ENCODE assay signal across 8 cellular contexts in genomic region chr14:102508410-102508773, GRCh38. TPM values are rescaled to one million over a fixed set of nuclear protein-coding genes. Genes with fewer than 3 reads are reported as not detected.
DNase-seq lines count a peak whose midpoint lies in the region; ATAC-seq and TF ChIP-seq lines count a peak whose summit lies in the region.

No MANE protein-coding gene starts in this region.

- DNase-seq in COLO668 (lab: John Stamatoyannopoulos, UW; ENCODE audit: unreplicated experiment) (peak; percentile 64), PC-3 (peak; percentile 78), epithelial cell of prostate (ENCODE audit: low read depth, low spot score) (no peak), neuronal stem cell (ENCODE audit: low spot score) (no peak), NCI-H82 (lab: John Stamatoyannopoulos, UW) (no peak), HCEC 1CT (no peak)

- H4K91ac ChIP-seq in neuronal stem cell (ENCODE audit: low read depth, low read length, poor library complexity), result no peak overlapping the region

- H2BK5ac ChIP-seq in neuronal stem cell (ENCODE audit: low read length), result no peak overlapping the region

- intact Hi-C loops in PC-3 (cut with micrococcal nuclease), result loop anchor here (2.0 kb wide), 1 partner anchor 70 kb away; no protein-coding TSS in a partner anchor

- no peak overlapping the region for H2BK12ac ChIP-seq in neuronal stem cell (ENCODE audit: low read length)

- H3K27me3 ChIP-seq in PC-3 (ENCODE audit: low read length) (no peaks in the 10 kb centered on the region), neuronal stem cell (ENCODE audit: control insufficient read depth in 3 of 3, insufficient read depth in 3 of 3, low read depth in 1 of 3, low read length in 3 of 3) (no peaks in the 10 kb centered on the region)

- no peaks in the 10 kb centered on the region for H3K9me2 ChIP-seq in PC-3 (replicated peaks; ENCODE audit: low read length)

- H3K4me2 ChIP-seq in PC-3 (ENCODE audit: low read length), result peak overlapping the region; percentile 98
- H3K4me2 ChIP-seq in neuronal stem cell (ENCODE audit: insufficient read depth, low read length, poor library complexity, severe bottlenecking), result peak overlapping the region; percentile 93

- peak overlapping the region; percentile 2 for H3K23ac ChIP-seq in neuronal stem cell (ENCODE audit: low read depth, low read length, poor library complexity)

- BruUV-seq in PC-3 (replicated peaks; lab: Mats Ljungman, UMichigan), result no TSS peak

- no peak overlapping the region for H3K18ac ChIP-seq in neuronal stem cell (ENCODE audit: low read length)

- no peaks in the 10 kb centered on the region for H3K9me3 ChIP-seq in PC-3 (ENCODE audit: low read length)
- H3K9me3 ChIP-seq in neuronal stem cell (replicated peaks in 1 of 2; ENCODE audit: control insufficient read depth in 2 of 2, insufficient read depth in 1 of 2, low read depth in 1 of 2, low read length in 2 of 2), result no peaks in the 10 kb centered on the region

- H3K4me3 ChIP-seq in PC-3 (ENCODE audit: low read length), result peak overlapping the region; percentile 80
- H3K4me3 ChIP-seq in neuronal stem cell (ENCODE audit: low read length in 2 of 2), result peak overlapping the region; percentile 80 to 91

- no peak overlapping the region for H4K8ac ChIP-seq in neuronal stem cell (ENCODE audit: low read depth, low read length)

- H2AK5ac ChIP-seq in neuronal stem cell (ENCODE audit: low read depth, low read length), result no peak overlapping the region

- no peak overlapping the region for H3K4ac ChIP-seq in neuronal stem cell (ENCODE audit: low read length)

- peak overlapping the region; percentile 71 for H3K27ac ChIP-seq in PC-3 (ENCODE audit: low read length)
- H3K27ac ChIP-seq in epithelial cell of prostate, result peak overlapping the region; percentile 73
- H3K27ac ChIP-seq in neuronal stem cell (replicated peaks; ENCODE audit: low read length), result no peak overlapping the region

- peak; percentile 48 for ATAC-seq in PC-3
- no peak for ATAC-seq in GM19328 (IDR thresholded peaks at IDR 0.05; ENCODE audit: unreplicated experiment)
- ATAC-seq in GM19463 (IDR thresholded peaks at IDR 0.05; ENCODE audit: unreplicated experiment), result no peak

- peaks cover 11% of the 10 kb centered on the region for H3K79me1 ChIP-seq in neuronal stem cell (ENCODE audit: low read depth, low read length)

- H3K79me2 ChIP-seq in PC-3 (ENCODE audit: low read length), result peaks cover 6% of the 10 kb centered on the region; the same call in 1 of the 2 replicates

- no CpG with 5 or more reads among the region's 14 CpGs for WGBS in neuronal stem cell (ENCODE audit: extremely low coverage in 2 of 2, insufficient read length in 2 of 2, insufficient replicate concordance in 1 of 2), 2 donors

- no peak overlapping the region for H3K14ac ChIP-seq in neuronal stem cell (ENCODE audit: low read length)

- H2BK120ac ChIP-seq in neuronal stem cell (ENCODE audit: low read depth, low read length), result no peak overlapping the region

- H4K20me1 ChIP-seq in PC-3 (ENCODE audit: low read length), result no peaks in the 10 kb centered on the region

- CTCF ChIA-PET in PC-3 (lab: Charles Lee), result interaction anchor here (0.6 to 1.3 kb wide), 2 partner anchors 70 to 265 kb away, joined by 3 to 9 read pairs; no protein-coding TSS in a partner anchor

- no peak overlapping the region for H2BK15ac ChIP-seq in neuronal stem cell (ENCODE audit: low read length)

- TF ChIP-seq CTCF in PC-3 (conservative IDR thresholded peaks at IDR 0.05; ENCODE audit: low read depth, low read length), result no peak

- peaks cover 31% of the 10 kb centered on the region for H3K4me1 ChIP-seq in PC-3 (ENCODE audit: insufficient read depth, low read length)
- peaks cover 13 to 21% of the 10 kb centered on the region in 2 donors for H3K4me1 ChIP-seq in neuronal stem cell (ENCODE audit: control insufficient read depth in 2 of 2, insufficient read depth in 1 of 2, low read depth in 1 of 2, low read length in 2 of 2)

- POLR2A ChIA-PET in PC-3 (lab: Charles Lee; ENCODE audit: unreplicated experiment), result interaction anchor here (0.5 to 0.6 kb wide), 2 partner anchors 147 to 338 kb away, joined by 3 read pairs; no protein-coding TSS in a partner anchor

- H3F3A ChIP-seq in PC-3 (ENCODE audit: low read length, unreplicated experiment), result no peaks in the 10 kb centered on the region

- H3K36me3 ChIP-seq in PC-3 (ENCODE audit: low read depth, low read length) (no peaks in the 10 kb centered on the region), neuronal stem cell (replicated peaks in 1 of 2; ENCODE audit: control insufficient read depth in 2 of 2, insufficient read depth in 2 of 2, low read length in 2 of 2) (peaks cover 19 to 23% of the 10 kb centered on the region in 2 donors)

- H2AFZ ChIP-seq in PC-3 (ENCODE audit: low read length), result peak overlapping the region; percentile 65; the same call in 1 of the 2 replicates
- H2AFZ ChIP-seq in neuronal stem cell (ENCODE audit: low read length), result no peak overlapping the region

- peak overlapping the region; percentile 80 for H3K9ac ChIP-seq in PC-3 (ENCODE audit: low read length)
- peak overlapping the region; percentile 97 for H3K9ac ChIP-seq in neuronal stem cell (ENCODE audit: low read depth, low read length, poor library complexity)

RNA-seq across cellular contexts. Expression of gene ANKRD9, which starts 1.2 kb away (rescaled TPM):
- total RNA-seq in PC-3 (2014; rRNA removed), result 52.6 and 87.6 TPM in 2 replicates
- polyA plus RNA-seq in neuronal stem cell (2013, experiment 1 of 2), result 21.5 TPM
- 21.0 TPM for polyA plus RNA-seq in neuronal stem cell (2013, experiment 2 of 2)

Comparison
In these comparisons a context has a peak if more than half of its experiments do, and no peak if none do; other contexts are left out.
1. DNase-seq: peak in COLO668 (single experiment) and PC-3 (single experiment); none in epithelial cell of prostate (single experiment), neuronal stem cell (single experiment), NCI-H82 (single experiment) and HCEC 1CT (single experiment).